Comparison of ENCODE assay signal across 14 cellular contexts in the genomic region with DNA sequence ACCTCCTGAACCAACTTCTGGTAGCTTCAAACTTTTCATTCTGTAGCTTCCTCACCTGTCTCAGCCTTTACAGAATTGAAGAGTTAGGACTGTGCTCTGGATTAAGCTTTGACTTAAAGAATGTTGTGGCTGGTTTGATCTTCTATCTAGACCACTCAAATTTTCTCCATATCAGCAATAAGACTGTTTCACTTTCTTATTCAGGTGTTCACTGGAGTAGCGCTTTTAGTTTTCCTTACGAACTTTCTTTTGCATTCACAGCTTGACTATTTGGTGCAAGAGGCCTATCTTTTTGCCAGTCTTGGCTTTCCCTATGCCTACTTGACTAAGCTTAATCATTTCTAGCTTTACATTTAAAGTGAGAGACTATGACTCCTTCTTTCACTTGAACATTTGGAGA. TPM values are rescaled to one million over a fixed set of nuclear protein-coding genes. Genes with fewer than 3 reads are reported as not detected.
A peak's percentile ranks its signal among the peaks of the same experiment; 100 is the strongest.
DNase-seq lines count a peak whose midpoint lies in the region; ATAC-seq and TF ChIP-seq lines count a peak whose summit lies in the region.
"Had no signal": no experiment of that assay in that cellular context is flagged by ENCODE, and none has a peak within 500 bp of the region (broad histone marks: within the 10 kb centered on the region; RNA-seq: fewer than 3 reads in every experiment).

No MANE protein-coding gene starts in this region.

- intact Hi-C loops in sciatic nerve (cut with DNase I) = no loop called here

- CTCF ChIA-PET in activated naive CD4-positive, alpha-beta T cell treated with anti-CD3 and anti-CD28 coated beads, Interleukin-2, amount 10 ng/mL, durations not matched to agents 7 days and 5 days (lab: Charles Lee) = interaction anchor here (0.9 to 1.1 kb wide), 2 partner anchors 9 to 32 kb away, joined by 3 to 4 read pairs; no protein-coding TSS in a partner anchor

- no peak for DNase-seq in activated naive CD4-positive, alpha-beta T cell treated with anti-CD3 and anti-CD28 coated beads, Interleukin-2, amount 10 ng/mL, durations not matched to agents 7 days and 5 days
- no peak for DNase-seq in activated naive CD4-positive, alpha-beta T cell treated with Interleukin-2 at 50 U/mL for 16 hours
- DNase-seq in T-helper 17 cell = no peak
- no peak for DNase-seq in effector memory CD8-positive, alpha-beta T cell
- DNase-seq in sciatic nerve (ENCODE audit: low spot score) = no peak
- DNase-seq: BE2C, EL, NCI-H1105, NCI-H1694 treated with DMSO at 0.1 percent for 48 hours, NCI-H446, NCI-H748 treated with DMSO at 0.1 percent for 48 hours, PC-9 had no signal

- H3K27ac Mint-ChIP-seq in activated naive CD4-positive, alpha-beta T cell treated with anti-CD3 and anti-CD28 coated beads, Interleukin-2, amount 10 ng/mL, durations not matched to agents 7 days and 5 days = peak overlapping the region; percentile 63
- H3K27ac Mint-ChIP-seq in T-helper 17 cell = peak overlapping the region; percentile 6
- peak overlapping the region; percentile 24 to 64 for H3K27ac Mint-ChIP-seq in effector memory CD8-positive, alpha-beta T cell

- H3K27me3 Mint-ChIP-seq in activated naive CD4-positive, alpha-beta T cell treated with anti-CD3 and anti-CD28 coated beads, Interleukin-2, amount 10 ng/mL, durations not matched to agents 7 days and 5 days = no peaks in the 10 kb centered on the region
- no peaks in the 10 kb centered on the region for H3K27me3 Mint-ChIP-seq in T-helper 17 cell
- no peaks in the 10 kb centered on the region for H3K27me3 Mint-ChIP-seq in effector memory CD8-positive, alpha-beta T cell

- H3K9me3 ChIP-seq in T-helper 17 cell (ENCODE audit: control insufficient read depth, low read length, poor library complexity, severe bottlenecking) = no peaks in the 10 kb centered on the region
- H3K9me3 ChIP-seq: BE2C had no signal

- H3K9me3 Mint-ChIP-seq in activated naive CD4-positive, alpha-beta T cell treated with anti-CD3 and anti-CD28 coated beads, Interleukin-2, amount 10 ng/mL, durations not matched to agents 7 days and 5 days = no peaks in the 10 kb centered on the region
- H3K9me3 Mint-ChIP-seq in effector memory CD8-positive, alpha-beta T cell = no peaks in the 10 kb centered on the region

- no peak overlapping the region for H3K4me3 Mint-ChIP-seq in activated naive CD4-positive, alpha-beta T cell treated with anti-CD3 and anti-CD28 coated beads, Interleukin-2, amount 10 ng/mL, durations not matched to agents 7 days and 5 days
- no peak overlapping the region for H3K4me3 Mint-ChIP-seq in T-helper 17 cell
- H3K4me3 Mint-ChIP-seq in effector memory CD8-positive, alpha-beta T cell = peak overlapping the region; percentile 17 to 50

- H3K4me1 Mint-ChIP-seq in activated naive CD4-positive, alpha-beta T cell treated with anti-CD3 and anti-CD28 coated beads, Interleukin-2, amount 10 ng/mL, durations not matched to agents 7 days and 5 days = peaks cover 35% of the 10 kb centered on the region
- H3K4me1 Mint-ChIP-seq in T-helper 17 cell = peaks cover 8% of the 10 kb centered on the region
- H3K4me1 Mint-ChIP-seq in effector memory CD8-positive, alpha-beta T cell (ENCODE audit: low read depth in 2 of 2) = peaks cover 7 to 21% of the 10 kb centered on the region in 2 donors

- H3K36me3 Mint-ChIP-seq in activated naive CD4-positive, alpha-beta T cell treated with anti-CD3 and anti-CD28 coated beads, Interleukin-2, amount 10 ng/mL, durations not matched to agents 7 days and 5 days = peaks cover 3% of the 10 kb centered on the region
- no peaks in the 10 kb centered on the region for H3K36me3 Mint-ChIP-seq in T-helper 17 cell (ENCODE audit: low read depth)
- H3K36me3 Mint-ChIP-seq in effector memory CD8-positive, alpha-beta T cell (ENCODE audit: insufficient read depth) = no peaks in the 10 kb centered on the region

- ATAC-seq in GM18867 (IDR thresholded peaks at IDR 0.05; ENCODE audit: unreplicated experiment) (peak; percentile 72), T-helper 17 cell (no peak), SK-N-SH treated with all-trans-retinoic acid at 6 μM for 48 hours (no peak), sciatic nerve (no peak)
- ATAC-seq in effector memory CD8-positive, alpha-beta T cell (replicated peaks) = no peak

TF ChIP-seq in SK-N-SH treated with all-trans-retinoic acid at 6 μM for 48 hours, 23 proteins besides CTCF, POLR2A, EP300 and RAD21:
- no peak for TF ChIP-seq ZFP30 (CRISPR knock-in tag; IDR thresholded peaks at IDR 0.05)
- TF ChIP-seq RARB (CRISPR knock-in tag; IDR thresholded peaks at IDR 0.05) = no peak
- TF ChIP-seq PPARA (CRISPR knock-in tag; IDR thresholded peaks at IDR 0.05; ENCODE audit: borderline replicate concordance) = no peak
- TF ChIP-seq CSDC2 (CRISPR knock-in tag; IDR thresholded peaks at IDR 0.05) = no peak
- TF ChIP-seq, protein P1, sequence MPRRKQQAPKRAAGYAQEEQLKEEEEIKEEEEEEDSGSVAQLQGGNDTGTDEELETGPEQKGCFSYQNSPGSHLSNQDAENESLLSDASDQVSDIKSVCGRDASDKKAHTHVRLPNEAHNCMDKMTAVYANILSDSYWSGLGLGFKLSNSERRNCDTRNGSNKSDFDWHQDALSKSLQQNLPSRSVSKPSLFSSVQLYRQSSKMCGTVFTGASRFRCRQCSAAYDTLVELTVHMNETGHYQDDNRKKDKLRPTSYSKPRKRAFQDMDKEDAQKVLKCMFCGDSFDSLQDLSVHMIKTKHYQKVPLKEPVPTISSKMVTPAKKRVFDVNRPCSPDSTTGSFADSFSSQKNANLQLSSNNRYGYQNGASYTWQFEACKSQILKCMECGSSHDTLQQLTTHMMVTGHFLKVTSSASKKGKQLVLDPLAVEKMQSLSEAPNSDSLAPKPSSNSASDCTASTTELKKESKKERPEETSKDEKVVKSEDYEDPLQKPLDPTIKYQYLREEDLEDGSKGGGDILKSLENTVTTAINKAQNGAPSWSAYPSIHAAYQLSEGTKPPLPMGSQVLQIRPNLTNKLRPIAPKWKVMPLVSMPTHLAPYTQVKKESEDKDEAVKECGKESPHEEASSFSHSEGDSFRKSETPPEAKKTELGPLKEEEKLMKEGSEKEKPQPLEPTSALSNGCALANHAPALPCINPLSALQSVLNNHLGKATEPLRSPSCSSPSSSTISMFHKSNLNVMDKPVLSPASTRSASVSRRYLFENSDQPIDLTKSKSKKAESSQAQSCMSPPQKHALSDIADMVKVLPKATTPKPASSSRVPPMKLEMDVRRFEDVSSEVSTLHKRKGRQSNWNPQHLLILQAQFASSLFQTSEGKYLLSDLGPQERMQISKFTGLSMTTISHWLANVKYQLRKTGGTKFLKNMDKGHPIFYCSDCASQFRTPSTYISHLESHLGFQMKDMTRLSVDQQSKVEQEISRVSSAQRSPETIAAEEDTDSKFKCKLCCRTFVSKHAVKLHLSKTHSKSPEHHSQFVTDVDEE (CRISPR knock-in tag; IDR thresholded peaks at IDR 0.05) = no peak
- TF ChIP-seq, protein P2, sequence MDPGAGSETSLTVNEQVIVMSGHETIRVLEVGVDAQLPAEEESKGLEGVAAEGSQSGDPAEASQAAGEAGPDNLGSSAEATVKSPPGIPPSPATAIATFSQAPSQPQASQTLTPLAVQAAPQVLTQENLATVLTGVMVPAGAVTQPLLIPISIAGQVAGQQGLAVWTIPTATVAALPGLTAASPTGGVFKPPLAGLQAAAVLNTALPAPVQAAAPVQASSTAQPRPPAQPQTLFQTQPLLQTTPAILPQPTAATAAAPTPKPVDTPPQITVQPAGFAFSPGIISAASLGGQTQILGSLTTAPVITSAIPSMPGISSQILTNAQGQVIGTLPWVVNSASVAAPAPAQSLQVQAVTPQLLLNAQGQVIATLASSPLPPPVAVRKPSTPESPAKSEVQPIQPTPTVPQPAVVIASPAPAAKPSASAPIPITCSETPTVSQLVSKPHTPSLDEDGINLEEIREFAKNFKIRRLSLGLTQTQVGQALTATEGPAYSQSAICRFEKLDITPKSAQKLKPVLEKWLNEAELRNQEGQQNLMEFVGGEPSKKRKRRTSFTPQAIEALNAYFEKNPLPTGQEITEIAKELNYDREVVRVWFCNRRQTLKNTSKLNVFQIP (CRISPR knock-in tag; IDR thresholded peaks at IDR 0.05; ENCODE audit: borderline replicate concordance, low read depth) = no peak
- TF ChIP-seq ISL1 (CRISPR knock-in tag; IDR thresholded peaks at IDR 0.05) = no peak
- no peak for TF ChIP-seq TCF4 (CRISPR knock-in tag; IDR thresholded peaks at IDR 0.05; ENCODE audit: borderline replicate concordance)
- no peak for TF ChIP-seq TOX (CRISPR knock-in tag; IDR thresholded peaks at IDR 0.05; ENCODE audit: borderline replicate concordance)
- TF ChIP-seq ZNF565 (CRISPR knock-in tag; conservative IDR thresholded peaks at IDR 0.05; ENCODE audit: low read depth) = no peak
- no peak for TF ChIP-seq SNAI2 (CRISPR knock-in tag; IDR thresholded peaks at IDR 0.05)
- TF ChIP-seq, protein P3, sequence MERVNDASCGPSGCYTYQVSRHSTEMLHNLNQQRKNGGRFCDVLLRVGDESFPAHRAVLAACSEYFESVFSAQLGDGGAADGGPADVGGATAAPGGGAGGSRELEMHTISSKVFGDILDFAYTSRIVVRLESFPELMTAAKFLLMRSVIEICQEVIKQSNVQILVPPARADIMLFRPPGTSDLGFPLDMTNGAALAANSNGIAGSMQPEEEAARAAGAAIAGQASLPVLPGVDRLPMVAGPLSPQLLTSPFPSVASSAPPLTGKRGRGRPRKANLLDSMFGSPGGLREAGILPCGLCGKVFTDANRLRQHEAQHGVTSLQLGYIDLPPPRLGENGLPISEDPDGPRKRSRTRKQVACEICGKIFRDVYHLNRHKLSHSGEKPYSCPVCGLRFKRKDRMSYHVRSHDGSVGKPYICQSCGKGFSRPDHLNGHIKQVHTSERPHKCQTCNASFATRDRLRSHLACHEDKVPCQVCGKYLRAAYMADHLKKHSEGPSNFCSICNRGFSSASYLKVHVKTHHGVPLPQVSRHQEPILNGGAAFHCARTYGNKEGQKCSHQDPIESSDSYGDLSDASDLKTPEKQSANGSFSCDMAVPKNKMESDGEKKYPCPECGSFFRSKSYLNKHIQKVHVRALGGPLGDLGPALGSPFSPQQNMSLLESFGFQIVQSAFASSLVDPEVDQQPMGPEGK (CRISPR knock-in tag; IDR thresholded peaks at IDR 0.05; ENCODE audit: borderline replicate concordance) = no peak
- TF ChIP-seq, protein P4, sequence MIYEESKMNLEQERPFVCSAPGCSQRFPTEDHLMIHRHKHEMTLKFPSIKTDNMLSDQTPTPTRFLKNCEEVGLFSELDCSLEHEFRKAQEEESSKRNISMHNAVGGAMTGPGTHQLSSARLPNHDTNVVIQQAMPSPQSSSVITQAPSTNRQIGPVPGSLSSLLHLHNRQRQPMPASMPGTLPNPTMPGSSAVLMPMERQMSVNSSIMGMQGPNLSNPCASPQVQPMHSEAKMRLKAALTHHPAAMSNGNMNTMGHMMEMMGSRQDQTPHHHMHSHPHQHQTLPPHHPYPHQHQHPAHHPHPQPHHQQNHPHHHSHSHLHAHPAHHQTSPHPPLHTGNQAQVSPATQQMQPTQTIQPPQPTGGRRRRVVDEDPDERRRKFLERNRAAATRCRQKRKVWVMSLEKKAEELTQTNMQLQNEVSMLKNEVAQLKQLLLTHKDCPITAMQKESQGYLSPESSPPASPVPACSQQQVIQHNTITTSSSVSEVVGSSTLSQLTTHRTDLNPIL (CRISPR knock-in tag; IDR thresholded peaks at IDR 0.05; ENCODE audit: low read depth) = no peak
- TF ChIP-seq GLIS3 (CRISPR knock-in tag; IDR thresholded peaks at IDR 0.05) = no peak

RNA-seq across cellular contexts. Expression of a gene that starts 31.5 kb away (rescaled TPM):
- total RNA-seq in T-helper 17 cell (1 to 10 TPM; 6.7 to 8.5 TPM), sciatic nerve (41.1 TPM)

Comparison
In these comparisons a context has a peak if more than half of its experiments do, and no peak if none do; other contexts are left out.
1. H3K27ac Mint-ChIP-seq: peak in every context shown above with its lines; median percentile 63 in activated naive CD4-positive, alpha-beta T cell treated with anti-CD3 and anti-CD28 coated beads, Interleukin-2, amount 10 ng/mL, durations not matched to agents 7 days and 5 days; 44 in effector memory CD8-positive, alpha-beta T cell; 6 in T-helper 17 cell.
2. H3K4me3 Mint-ChIP-seq: peak in effector memory CD8-positive, alpha-beta T cell (2 of 2); none in activated naive CD4-positive, alpha-beta T cell treated with anti-CD3 and anti-CD28 coated beads, Interleukin-2, amount 10 ng/mL, durations not matched to agents 7 days and 5 days (single experiment) and T-helper 17 cell (single experiment).